In genomic region chr7:66654275-66655112, GRCh38 we compare ENCODE assay signal across 1 cellular context.
A peak's percentile ranks its signal among the peaks of the same experiment; 100 is the strongest.
TF ChIP-seq lines count a peak whose summit lies in the region.

No MANE protein-coding gene starts in this region.

TF ChIP-seq in K562, 482 proteins besides CTCF, POLR2A, EP300 and RAD21 (continued from another document and continues in another):
- no peak for TF ChIP-seq EZH2 (IDR thresholded peaks at IDR 0.05; ENCODE audit: borderline replicate concordance, low read depth, low read length)
- no peak for TF ChIP-seq NUFIP1 (IDR thresholded peaks at IDR 0.05; ENCODE audit: partially characterized antibody)
- no peak for TF ChIP-seq HMG20A (CRISPR knock-in tag; conservative IDR thresholded peaks at IDR 0.05)
- no peak for TF ChIP-seq SMAD2 (IDR thresholded peaks at IDR 0.05; ENCODE audit: low read depth, low read length)
- TF ChIP-seq SAFB (IDR thresholded peaks at IDR 0.05; ENCODE audit: borderline replicate concordance, low read depth, low read length): no peak
- TF ChIP-seq ZBTB7A (IDR thresholded peaks at IDR 0.05; ENCODE audit: borderline replicate concordance, control insufficient read depth, low read depth, low read length): no peak; the same call in 1 of the 2 replicates
- peak; percentile 97 for TF ChIP-seq ELF1 (tag; IDR thresholded peaks at IDR 0.05)
- TF ChIP-seq ZSCAN29 (IDR thresholded peaks at IDR 0.05): 0 out of 2 replicates have a peak, but pooled peaks have one; percentile 42
- TF ChIP-seq POLR3G (IDR thresholded peaks at IDR 0.05; ENCODE audit: extremely low read depth, insufficient read length, insufficient replicate concordance): no peak
- TF ChIP-seq CHD7 (IDR thresholded peaks at IDR 0.05; ENCODE audit: low read depth, low read length): no peak
- TF ChIP-seq ELF4 (CRISPR knock-in tag; IDR thresholded peaks at IDR 0.05): peak; percentile 77; the same call in 1 of the 2 replicates
- peak; percentile 96 for TF ChIP-seq ETV5 (CRISPR knock-in tag; IDR thresholded peaks at IDR 0.05; ENCODE audit: low read depth)
- no peak for TF ChIP-seq E2F4 (CRISPR knock-in tag; IDR thresholded peaks at IDR 0.05; ENCODE audit: low read depth)
- no peak for TF ChIP-seq ZNF695 (CRISPR knock-in tag; IDR thresholded peaks at IDR 0.05)
- peak; percentile 67 for TF ChIP-seq THAP12 (CRISPR knock-in tag; IDR thresholded peaks at IDR 0.05)
- TF ChIP-seq BHLHE40 (IDR thresholded peaks at IDR 0.05; ENCODE audit: low read length): peak; percentile 71
- no peak for TF ChIP-seq MIER1 (IDR thresholded peaks at IDR 0.05; ENCODE audit: low read depth)
- TF ChIP-seq SRF (CRISPR knock-in tag; IDR thresholded peaks at IDR 0.05): peak in 1 of 2 experiments; percentile 59; a peak in 2 of 4 replicates
- peak; percentile 77; the same call in 1 of the 2 replicates for TF ChIP-seq ZNF197 (CRISPR knock-in tag; IDR thresholded peaks at IDR 0.05; ENCODE audit: low read depth)
- TF ChIP-seq ZKSCAN1 (IDR thresholded peaks at IDR 0.05; ENCODE audit: low read depth, low read length): peak; percentile 48; the same call in 1 of the 2 replicates
- TF ChIP-seq ZBTB5 (IDR thresholded peaks at IDR 0.05): no peak
- TF ChIP-seq ZNF780A (CRISPR knock-in tag; IDR thresholded peaks at IDR 0.05): no peak
- TF ChIP-seq AFF4 (CRISPR knock-in tag; IDR thresholded peaks at IDR 0.05): peak; percentile 92
- no peak; the same call in 1 of the 2 replicates for TF ChIP-seq TCF7 (IDR thresholded peaks at IDR 0.05; ENCODE audit: borderline replicate concordance)
- 0 out of 2 replicates have a peak, but pooled peaks have one; percentile 11 for TF ChIP-seq ZNF24 (IDR thresholded peaks at IDR 0.05)
- no peak for TF ChIP-seq TRIM28 (IDR thresholded peaks at IDR 0.05)
- TF ChIP-seq NELFE (IDR thresholded peaks at IDR 0.05; ENCODE audit: insufficient read depth, insufficient read length): peak; percentile 47
- TF ChIP-seq ARNT (IDR thresholded peaks at IDR 0.05): no peak
- no peak for TF ChIP-seq CEBPB (tag; IDR thresholded peaks at IDR 0.05)
- no peak for TF ChIP-seq ARID3B (CRISPR knock-in tag; IDR thresholded peaks at IDR 0.05; ENCODE audit: borderline replicate concordance)
